ENCODE assay signal across 1 cellular context in genomic region chr2:233426619-233427342, GRCh38.
TF ChIP-seq lines count a peak whose summit lies in the region.

No MANE protein-coding gene starts in this region.

TF ChIP-seq in K562, 482 proteins besides CTCF, POLR2A, EP300 and RAD21 (continued from another document and continues in another):
- peak; percentile 97 for TF ChIP-seq ARID3A (IDR thresholded peaks at IDR 0.05; ENCODE audit: borderline replicate concordance, low read depth, low read length)
- TF ChIP-seq HDAC1 (IDR thresholded peaks at IDR 0.05), result peak in 1 of 2 experiments; percentile 81; a peak in 2 of 4 replicates
- TF ChIP-seq ETS1 (conservative IDR thresholded peaks at IDR 0.05; ENCODE audit: control insufficient read depth, low read depth, low read length), result no peak
- TF ChIP-seq RERE (CRISPR knock-in tag; IDR thresholded peaks at IDR 0.05; ENCODE audit: borderline replicate concordance), result no peak
- peak; percentile 76 for TF ChIP-seq TEAD4 (IDR thresholded peaks at IDR 0.05; ENCODE audit: low read length)
- TF ChIP-seq TEAD4 (CRISPR knock-in tag; IDR thresholded peaks at IDR 0.05; ENCODE audit: borderline replicate concordance), result no peak
- TF ChIP-seq ZNF766 (CRISPR knock-in tag; conservative IDR thresholded peaks at IDR 0.05), result 0 out of 2 replicates have a peak, but pooled peaks have one; percentile 38
- no peak for TF ChIP-seq CHAMP1 (IDR thresholded peaks at IDR 0.05)
- no peak for TF ChIP-seq ZNF696 (CRISPR knock-in tag; conservative IDR thresholded peaks at IDR 0.05)
- peak; percentile 68 to 87; a peak in 3 of 4 replicates for TF ChIP-seq ARNT (IDR thresholded peaks at IDR 0.05)
- TF ChIP-seq ZNF316 (IDR thresholded peaks at IDR 0.05), result peak; percentile 100
- TF ChIP-seq ZFP91 (CRISPR knock-in tag; IDR thresholded peaks at IDR 0.05), result peak; percentile 73; the same call in 1 of the 2 replicates
- TF ChIP-seq E2F1 (CRISPR knock-in tag; IDR thresholded peaks at IDR 0.05), result 0 out of 2 replicates have a peak, but pooled peaks have one; percentile 31
- TF ChIP-seq CHD4 (IDR thresholded peaks at IDR 0.05; ENCODE audit: insufficient read depth, insufficient replicate concordance, low read depth, low read length, poor library complexity, severe bottlenecking), result no peak
- TF ChIP-seq ZBTB7A (IDR thresholded peaks at IDR 0.05; ENCODE audit: borderline replicate concordance, control insufficient read depth, low read depth, low read length), result no peak
- no peak for TF ChIP-seq THRA (IDR thresholded peaks at IDR 0.05)
- no peak for TF ChIP-seq NUFIP1 (IDR thresholded peaks at IDR 0.05; ENCODE audit: partially characterized antibody)
- TF ChIP-seq PML (IDR thresholded peaks at IDR 0.05; ENCODE audit: low read length), result no peak
- TF ChIP-seq BACH1 (tag; IDR thresholded peaks at IDR 0.05), result peak; percentile 99
- TF ChIP-seq ZKSCAN1 (IDR thresholded peaks at IDR 0.05; ENCODE audit: low read depth, low read length), result no peak
- TF ChIP-seq SP1 (CRISPR knock-in tag; IDR thresholded peaks at IDR 0.05), result peak; percentile 27; the same call in 1 of the 2 replicates
- no peak for TF ChIP-seq ZNF512 (tag; IDR thresholded peaks at IDR 0.05)
- no peak for TF ChIP-seq STAT6 (CRISPR knock-in tag; IDR thresholded peaks at IDR 0.05)
- TF ChIP-seq MBD1 (CRISPR knock-in tag; IDR thresholded peaks at IDR 0.05), result no peak
- no peak for TF ChIP-seq ZNF444 (CRISPR knock-in tag; IDR thresholded peaks at IDR 0.05)
- peak; percentile 99 for TF ChIP-seq EGR1 (conservative IDR thresholded peaks at IDR 0.05)
